ENCODE assay signal across 33 cellular contexts in genomic region chr9:21782207-21782606, GRCh38. TPM values are rescaled to one million over a fixed set of nuclear protein-coding genes. Genes with fewer than 3 reads are reported as not detected.
A peak's percentile ranks its signal among the peaks of the same experiment; 100 is the strongest.
DNase-seq lines count a peak whose midpoint lies in the region; ATAC-seq, FAIRE-seq and TF ChIP-seq lines count a peak whose summit lies in the region.
"Had no signal": no experiment of that assay in that cellular context is flagged by ENCODE, and none has a peak within 500 bp of the region (broad histone marks: within the 10 kb centered on the region; RNA-seq: fewer than 3 reads in every experiment).

No MANE protein-coding gene starts in this region.

- ATAC-seq in activated CD8-positive, alpha-beta memory T cell treated with anti-CD3 and anti-CD28 coated beads, Interleukin-2, amount 10 ng/mL, durations not matched to agents 7 days and 5 days = no peak
- ATAC-seq: activated CD4-positive, CD25-positive, alpha-beta regulatory T cell treated with anti-CD3 and anti-CD28 coated beads, Interleukin-2, amount 50 U/mL, for 24 hours; activated T-helper 17 cell treated with anti-CD3 and anti-CD28 coated beads, Interleukin-2, amount 50 U/mL, for 72 hours; gastroesophageal sphincter; K562; naive thymus-derived CD4-positive, alpha-beta T cell had no signal

- CTCF ChIA-PET in activated CD8-positive, alpha-beta memory T cell treated with anti-CD3 and anti-CD28 coated beads, Interleukin-2, amount 10 ng/mL, durations not matched to agents 7 days and 5 days (lab: Charles Lee) = interaction anchor here (1.5 kb wide), 1 partner anchor 11 kb away, joined by 3 read pairs; no protein-coding TSS in a partner anchor

- H3K4me3 ChIP-seq in epithelial cell of esophagus (ENCODE audit: low read length) = no peak overlapping the region
- H3K4me3 ChIP-seq in neural progenitor cell = no peak overlapping the region
- H3K4me3 ChIP-seq: BLaER1, cardiac muscle cell, colonic mucosa, esophagus muscularis mucosa, gastroesophageal sphincter, K562, MG63, thoracic aorta had no signal

- no peaks in the 10 kb centered on the region for H3K36me3 Mint-ChIP-seq in progenitor cell of endocrine pancreas (ENCODE audit: insufficient read depth)
- no peaks in the 10 kb centered on the region for H3K36me3 Mint-ChIP-seq in neural progenitor cell
- no peaks in the 10 kb centered on the region for H3K36me3 Mint-ChIP-seq in activated CD8-positive, alpha-beta memory T cell treated with anti-CD3 and anti-CD28 coated beads, Interleukin-2, amount 10 ng/mL, durations not matched to agents 7 days and 5 days
- H3K36me3 Mint-ChIP-seq: activated naive CD4-positive, alpha-beta T cell treated with anti-CD3 and anti-CD28 coated beads, Interleukin-2, amount 50 U/mL, for 24 hours; naive thymus-derived CD4-positive, alpha-beta T cell had no signal

- H3K27ac Mint-ChIP-seq in progenitor cell of endocrine pancreas (peak overlapping the region; percentile 23), neural progenitor cell (no peak overlapping the region)
- no peak overlapping the region for H3K27ac Mint-ChIP-seq in activated CD8-positive, alpha-beta memory T cell treated with anti-CD3 and anti-CD28 coated beads, Interleukin-2, amount 10 ng/mL, durations not matched to agents 7 days and 5 days
- H3K27ac Mint-ChIP-seq: activated CD4-positive, alpha-beta memory T cell treated with anti-CD3 and anti-CD28 coated beads, Interleukin-2, amount 10 ng/mL, durations not matched to agents 7 days and 5 days; activated naive CD4-positive, alpha-beta T cell treated with anti-CD3 and anti-CD28 coated beads, Interleukin-2, amount 50 U/mL, for 24 hours; activated T-helper 17 cell treated with anti-CD3 and anti-CD28 coated beads, Interleukin-2, amount 50 U/mL, for 72 hours; naive thymus-derived CD4-positive, alpha-beta T cell; stimulated activated naive CD8-positive, alpha-beta T cell treated with anti-CD3 and anti-CD28 coated beads, Interleukin-15, Interleukin-2, amounts not matched to agents 100 ng/mL and 50 ng/mL, for 24 hours; T-helper 1 cell treated with Interleukin-12 subunit alpha and Interleukin-12 subunit beta and Interleukin-4 antibody, amounts not matched to agents 30 μg/mL and 1 μg/mL, for 36 hours had no signal

- no peak for TF ChIP-seq POLR2A in GM12891 (IDR thresholded peaks at IDR 0.05; ENCODE audit: low read depth, low read length)

- H3K9ac ChIP-seq in neural progenitor cell = no peak overlapping the region
- H3K9ac ChIP-seq: BLaER1 had no signal

- no peaks in the 10 kb centered on the region for H3K36me3 ChIP-seq in neural progenitor cell
- H3K36me3 ChIP-seq: BLaER1, cardiac muscle cell, colonic mucosa, esophagus muscularis mucosa, gastroesophageal sphincter, MG63, thoracic aorta had no signal

- H2AFZ ChIP-seq in neural progenitor cell (replicated peaks) = no peak overlapping the region

- H3F3A ChIP-seq in neural progenitor cell (ENCODE audit: low read depth) = no peaks in the 10 kb centered on the region

- H3K27me3 ChIP-seq in neural progenitor cell = peaks cover 58% of the 10 kb centered on the region
- H3K27me3 ChIP-seq: BLaER1, colonic mucosa, esophagus muscularis mucosa, MG63 had no signal

- no peaks in the 10 kb centered on the region for H3K79me2 ChIP-seq in neural progenitor cell (ENCODE audit: low read depth)

- H3K4me1 Mint-ChIP-seq in progenitor cell of endocrine pancreas (ENCODE audit: low read depth) = peaks cover 15% of the 10 kb centered on the region
- H3K4me1 Mint-ChIP-seq in neural progenitor cell = no peaks in the 10 kb centered on the region
- H3K4me1 Mint-ChIP-seq in activated CD8-positive, alpha-beta memory T cell treated with anti-CD3 and anti-CD28 coated beads, Interleukin-2, amount 10 ng/mL, durations not matched to agents 7 days and 5 days = no peaks in the 10 kb centered on the region
- H3K4me1 Mint-ChIP-seq: activated CD4-positive, alpha-beta memory T cell treated with anti-CD3 and anti-CD28 coated beads, Interleukin-2, amount 10 ng/mL, durations not matched to agents 7 days and 5 days; activated T-helper 17 cell treated with anti-CD3 and anti-CD28 coated beads, Interleukin-2, amount 50 U/mL, for 72 hours had no signal

- H3K9me3 Mint-ChIP-seq in progenitor cell of endocrine pancreas (ENCODE audit: low read depth) (no peaks in the 10 kb centered on the region), neural progenitor cell (no peaks in the 10 kb centered on the region)
- no peaks in the 10 kb centered on the region for H3K9me3 Mint-ChIP-seq in activated CD8-positive, alpha-beta memory T cell treated with anti-CD3 and anti-CD28 coated beads, Interleukin-2, amount 10 ng/mL, durations not matched to agents 7 days and 5 days (ENCODE audit: low read depth)
- H3K9me3 Mint-ChIP-seq: activated CD4-positive, alpha-beta memory T cell treated with anti-CD3 and anti-CD28 coated beads, Interleukin-2, amount 10 ng/mL, durations not matched to agents 7 days and 5 days; activated naive CD4-positive, alpha-beta T cell treated with anti-CD3 and anti-CD28 coated beads, Interleukin-2, amount 50 U/mL, for 24 hours; activated T-helper 17 cell treated with anti-CD3 and anti-CD28 coated beads, Interleukin-2, amount 50 U/mL, for 72 hours; stimulated activated naive CD8-positive, alpha-beta T cell treated with anti-CD3 and anti-CD28 coated beads, Interleukin-15, Interleukin-2, amounts not matched to agents 100 ng/mL and 50 ng/mL, for 24 hours; T-helper 1 cell treated with Interleukin-12 subunit alpha and Interleukin-12 subunit beta and Interleukin-4 antibody, amounts not matched to agents 30 μg/mL and 1 μg/mL, for 36 hours had no signal

- DNase-seq in GM12891 (ENCODE audit: insufficient read length, low spot score) (no peak), HT-29 (ENCODE audit: low spot score) (peak; percentile 87), epithelial cell of esophagus (ENCODE audit: low read depth) (peak; percentile 60), progenitor cell of endocrine pancreas (ENCODE audit: low spot score, unreplicated experiment) (no peak), neural progenitor cell (ENCODE audit: low spot score) (no peak)
- no peak for DNase-seq in activated CD4-positive, alpha-beta T cell treated with anti-CD3 and anti-CD28 coated beads, Interleukin-2, amount 50 U/mL, for 4 hours
- no peak for DNase-seq in activated CD8-positive, alpha-beta memory T cell treated with anti-CD3 and anti-CD28 coated beads, Interleukin-2, amount 10 ng/mL, durations not matched to agents 7 days and 5 days
- DNase-seq: activated CD4-positive, alpha-beta memory T cell treated with anti-CD3 and anti-CD28 coated beads, Interleukin-2, amount 10 ng/mL, durations not matched to agents 7 days and 5 days; amygdala; colonic mucosa; COR-L47; DMS79 treated with DMSO at 0.1 percent for 48 hours; effector memory CD4-positive, alpha-beta T cell; hypothalamus; MG63; midbrain; naive thymus-derived CD4-positive, alpha-beta T cell; NCI-H1417; NCI-H2081 treated with DMSO at 0.1 percent for 48 hours; NCI-H345; occipital lobe had no signal

- no peaks in the 10 kb centered on the region for H3K4me1 ChIP-seq in neural progenitor cell
- H3K4me1 ChIP-seq: colonic mucosa, esophagus muscularis mucosa, gastroesophageal sphincter had no signal

- H3K4me3 Mint-ChIP-seq in progenitor cell of endocrine pancreas (ENCODE audit: low read depth) (no peak overlapping the region), neural progenitor cell (no peak overlapping the region)
- no peak overlapping the region for H3K4me3 Mint-ChIP-seq in activated CD8-positive, alpha-beta memory T cell treated with anti-CD3 and anti-CD28 coated beads, Interleukin-2, amount 10 ng/mL, durations not matched to agents 7 days and 5 days
- H3K4me3 Mint-ChIP-seq: activated CD4-positive, alpha-beta memory T cell treated with anti-CD3 and anti-CD28 coated beads, Interleukin-2, amount 10 ng/mL, durations not matched to agents 7 days and 5 days; activated naive CD4-positive, alpha-beta T cell treated with anti-CD3 and anti-CD28 coated beads, Interleukin-2, amount 50 U/mL, for 24 hours; activated T-helper 17 cell treated with anti-CD3 and anti-CD28 coated beads, Interleukin-2, amount 50 U/mL, for 72 hours; naive thymus-derived CD4-positive, alpha-beta T cell; stimulated activated naive CD8-positive, alpha-beta T cell treated with anti-CD3 and anti-CD28 coated beads, Interleukin-15, Interleukin-2, amounts not matched to agents 100 ng/mL and 50 ng/mL, for 24 hours; T-helper 1 cell treated with Interleukin-12 subunit alpha and Interleukin-12 subunit beta and Interleukin-4 antibody, amounts not matched to agents 30 μg/mL and 1 μg/mL, for 36 hours had no signal

- H3K9me3 ChIP-seq in neural progenitor cell (ENCODE audit: low read depth) = no peaks in the 10 kb centered on the region
- H3K9me3 ChIP-seq: BLaER1, colonic mucosa, esophagus muscularis mucosa, gastroesophageal sphincter, MG63, thoracic aorta had no signal

- H3K4me2 ChIP-seq in neural progenitor cell = no peak overlapping the region
- H3K4me2 ChIP-seq: BLaER1 had no signal

- TF ChIP-seq CTCF in epithelial cell of esophagus (IDR thresholded peaks at IDR 0.05; ENCODE audit: insufficient read depth, low read depth, low read length, missing control alignments) (no peak), progenitor cell of endocrine pancreas (IDR thresholded peaks at IDR 0.05; ENCODE audit: unreplicated experiment) (no peak), neural progenitor cell (IDR thresholded peaks at IDR 0.05) (no peak)

- no peaks in the 10 kb centered on the region for H3K27me3 Mint-ChIP-seq in progenitor cell of endocrine pancreas
- no peaks in the 10 kb centered on the region for H3K27me3 Mint-ChIP-seq in neural progenitor cell (ENCODE audit: insufficient read depth, low read depth)
- H3K27me3 Mint-ChIP-seq in activated CD8-positive, alpha-beta memory T cell treated with anti-CD3 and anti-CD28 coated beads, Interleukin-2, amount 10 ng/mL, durations not matched to agents 7 days and 5 days = peaks cover 47% of the 10 kb centered on the region
- H3K27me3 Mint-ChIP-seq: activated naive CD4-positive, alpha-beta T cell treated with anti-CD3 and anti-CD28 coated beads, Interleukin-2, amount 50 U/mL, for 24 hours; activated T-helper 17 cell treated with anti-CD3 and anti-CD28 coated beads, Interleukin-2, amount 50 U/mL, for 72 hours; stimulated activated naive CD8-positive, alpha-beta T cell treated with anti-CD3 and anti-CD28 coated beads, Interleukin-15, Interleukin-2, amounts not matched to agents 100 ng/mL and 50 ng/mL, for 24 hours had no signal

- peak; percentile 55 for FAIRE-seq in GM12891 (lab: Jason Lieb, UNC)
- FAIRE-seq: H1, K562 had no signal

- H3K27ac ChIP-seq in neural progenitor cell = no peak overlapping the region
- H3K27ac ChIP-seq: BLaER1, cardiac muscle cell, colonic mucosa, esophagus muscularis mucosa, gastroesophageal sphincter, thoracic aorta had no signal

- H4K20me1 ChIP-seq in neural progenitor cell (ENCODE audit: low read depth) = no peaks in the 10 kb centered on the region
- H4K20me1 ChIP-seq: BLaER1 had no signal

TF ChIP-seq in GM12891, 5 proteins besides CTCF, POLR2A, EP300 and RAD21 (continues in another document):
- peak; percentile 56 for TF ChIP-seq SPI1 (IDR thresholded peaks at IDR 0.05; ENCODE audit: low read depth, low read length)

RNA-seq across cellular contexts. Expression of gene MTAP, which starts 20.2 kb away (rescaled TPM):
- 6.9 TPM for polyA plus RNA-seq in GM12891 (2012; ENCODE audit: low read depth, missing spikeins)
- 61.9 and 63.5 TPM in 2 replicates for total RNA-seq in HT-29 (2014; rRNA removed; shearing (Covaris generic))
- 73.4 and 85.9 TPM in 2 replicates for total RNA-seq in progenitor cell of endocrine pancreas
- 15.2 and 21.6 TPM in 2 replicates for total RNA-seq in neural progenitor cell (ENCODE audit: low replicate concordance)
- total RNA-seq in activated CD8-positive, alpha-beta memory T cell treated with anti-CD3 and anti-CD28 coated beads, Interleukin-2, amount 10 ng/mL, durations not matched to agents 7 days and 5 days = 10 to 100 TPM; 44.9 to 63.7 TPM
- polyA plus RNA-seq: K562 had no signal

Comparison
In these comparisons a context has a peak if more than half of its experiments do, and no peak if none do; other contexts are left out.
1. DNase-seq: peak in HT-29 (single experiment) and epithelial cell of esophagus (single experiment); none in GM12891 (single experiment), progenitor cell of endocrine pancreas (single experiment), neural progenitor cell (single experiment), activated CD4-positive, alpha-beta T cell treated with anti-CD3 and anti-CD28 coated beads, Interleukin-2, amount 50 U/mL, for 4 hours (0 of 2) and activated CD8-positive, alpha-beta memory T cell treated with anti-CD3 and anti-CD28 coated beads, Interleukin-2, amount 10 ng/mL, durations not matched to agents 7 days and 5 days (single experiment).